In the genomic region with DNA sequence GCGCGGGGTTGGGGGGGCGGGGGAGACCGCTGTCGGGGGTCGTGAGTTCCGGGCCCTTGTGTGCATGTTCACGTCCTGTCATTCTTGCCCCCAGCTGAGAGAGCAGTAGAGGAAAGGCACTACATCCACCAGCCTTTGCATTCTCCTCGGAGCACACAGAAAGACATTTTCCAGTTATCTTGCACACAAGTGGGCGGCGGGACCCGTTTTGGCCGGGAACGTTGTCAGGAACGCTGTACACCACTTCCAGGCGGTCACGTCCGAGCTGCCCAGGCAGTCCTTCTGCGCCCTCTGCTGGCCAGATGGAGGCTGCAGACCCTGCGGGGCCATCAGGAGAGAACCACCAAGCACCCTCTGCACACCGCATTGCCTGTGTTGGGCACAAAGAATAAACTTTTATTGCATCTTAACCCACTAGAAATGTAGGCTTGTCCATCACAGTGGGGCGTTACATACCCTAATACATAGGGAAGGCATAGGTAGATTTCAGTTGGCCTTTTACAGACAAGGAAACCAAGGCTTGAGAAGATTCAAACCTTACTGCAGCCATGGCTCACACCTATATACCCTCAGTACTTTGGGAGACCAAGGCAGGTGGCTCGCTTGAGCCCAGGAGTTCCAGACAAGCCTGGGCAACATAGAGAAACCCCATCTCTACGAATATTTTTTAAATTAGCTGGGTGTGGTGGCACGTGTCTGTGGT, we compare ENCODE assay signal across 8 cellular contexts. TPM values are rescaled to one million over a fixed set of nuclear protein-coding genes. Genes with fewer than 3 reads are reported as not detected.
DNase-seq lines count a peak whose midpoint lies in the region; ATAC-seq and TF ChIP-seq lines count a peak whose summit lies in the region.

No MANE protein-coding gene starts in this region.

- no peak for TF ChIP-seq POLR2A in stomach (IDR thresholded peaks at IDR 0.05)

- H2BK15ac ChIP-seq in neuronal stem cell (ENCODE audit: low read length), result peak overlapping the region; percentile 79

- H4K91ac ChIP-seq in neuronal stem cell (ENCODE audit: low read depth, low read length, poor library complexity), result no peak overlapping the region

- no peak overlapping the region for H2AK5ac ChIP-seq in neuronal stem cell (ENCODE audit: low read depth, low read length)

- H3K9ac ChIP-seq in neuronal stem cell (ENCODE audit: low read depth, low read length, poor library complexity), result no peak overlapping the region

- no peak for TF ChIP-seq EP300 in stomach (IDR thresholded peaks at IDR 0.05)

- H3K14ac ChIP-seq in neuronal stem cell (ENCODE audit: low read length), result no peak overlapping the region

- no peak overlapping the region for H2AFZ ChIP-seq in neuronal stem cell (ENCODE audit: low read length)

- no peak for ATAC-seq in GM18858 (IDR thresholded peaks at IDR 0.05; ENCODE audit: unreplicated experiment)

- no peak overlapping the region for H3K4ac ChIP-seq in neuronal stem cell (ENCODE audit: low read length)

- H3K4me1 ChIP-seq in neuronal stem cell (ENCODE audit: control insufficient read depth in 2 of 2, insufficient read depth in 1 of 2, low read depth in 1 of 2, low read length in 2 of 2), result peaks cover 25 to 31% of the 10 kb centered on the region in 2 donors
- H3K4me1 ChIP-seq in stomach, result peaks cover 29 to 74% (median 65%) of the 10 kb centered on the region in 4 donors

- no peak overlapping the region for H3K18ac ChIP-seq in neuronal stem cell (ENCODE audit: low read length)

- H3K27ac ChIP-seq in RWPE1, result peak overlapping the region; percentile 94
- no peak overlapping the region for H3K27ac ChIP-seq in neuronal stem cell (replicated peaks; ENCODE audit: low read length)
- H3K27ac ChIP-seq in stomach, result peak overlapping the region in 3 of 5 donors; percentile 1 to 92 (median 77)

- H2BK5ac ChIP-seq in neuronal stem cell (ENCODE audit: low read length), result no peak overlapping the region

- CTCF ChIA-PET in RWPE1 (lab: Yijun Ruan, JAX), result interaction anchor here (0.6 to 12.4 kb wide), 14 partner anchors 10 to 463 kb away, joined by 3 to 324 read pairs (median 5); a partner anchor contains a TSS

- H3K23ac ChIP-seq in neuronal stem cell (ENCODE audit: low read depth, low read length, poor library complexity), result no peak overlapping the region

- H4K8ac ChIP-seq in neuronal stem cell (ENCODE audit: low read depth, low read length), result no peak overlapping the region

- POLR2A ChIA-PET in RWPE1 (lab: Yijun Ruan, JAX; ENCODE audit: low non-redundant PET), result interaction anchor here (0.9 kb wide), 1 partner anchor 355 kb away, joined by 3 read pairs; no protein-coding TSS in a partner anchor

- H3K79me1 ChIP-seq in neuronal stem cell (ENCODE audit: low read depth, low read length), result peaks cover 7% of the 10 kb centered on the region

- WGBS in neuronal stem cell (ENCODE audit: extremely low coverage in 2 of 2, insufficient read length in 2 of 2, insufficient replicate concordance in 1 of 2), 2 donors, result no CpG with 5 or more reads among the region's 25 CpGs
- 25 to 34% (median 32%) methylated on average over 25 of the region's 25 CpGs for WGBS in stomach, 5 donors

- H3K27me3 ChIP-seq in neuronal stem cell (ENCODE audit: control insufficient read depth in 3 of 3, insufficient read depth in 3 of 3, low read depth in 1 of 3, low read length in 3 of 3) (peaks cover 0 to 14% (median 0%) of the 10 kb centered on the region in 3 experiments), stomach (peaks cover 0 to 11% (median 3%) of the 10 kb centered on the region in 3 donors)

- no peak overlapping the region for H3K4me2 ChIP-seq in neuronal stem cell (ENCODE audit: insufficient read depth, low read length, poor library complexity, severe bottlenecking)

- H3K4me3 ChIP-seq in LNCaP clone FGC (ENCODE audit: low read depth, low read length) (no peak overlapping the region), fibroblast of pulmonary artery (replicated peaks; ENCODE audit: low read depth, low read length) (no peak overlapping the region), neuronal stem cell (ENCODE audit: low read length in 2 of 2) (no peak overlapping the region), stomach (no peak overlapping the region)

- H3K9me3 ChIP-seq in neuronal stem cell (replicated peaks in 1 of 2; ENCODE audit: control insufficient read depth in 2 of 2, insufficient read depth in 1 of 2, low read depth in 1 of 2, low read length in 2 of 2) (no peaks in the 10 kb centered on the region), stomach (no peaks in the 10 kb centered on the region)

- no peak overlapping the region for H2BK12ac ChIP-seq in neuronal stem cell (ENCODE audit: low read length)

- H3K36me3 ChIP-seq in neuronal stem cell (replicated peaks in 1 of 2; ENCODE audit: control insufficient read depth in 2 of 2, insufficient read depth in 2 of 2, low read length in 2 of 2) (no peaks in the 10 kb centered on the region), stomach (no peaks in the 10 kb centered on the region)

- H2BK120ac ChIP-seq in neuronal stem cell (ENCODE audit: low read depth, low read length), result no peak overlapping the region

- DNase-seq in EH (ENCODE audit: low read depth) (peak; percentile 83), LNCaP clone FGC (ENCODE audit: low read depth) (no peak), RWPE1 (ENCODE audit: low spot score) (peak; percentile 82), fibroblast of pulmonary artery (ENCODE audit: low read depth) (peak; percentile 91), neuronal stem cell (ENCODE audit: low spot score) (peak; percentile 83), stomach (peak; percentile 96)
- peak; percentile 78 to 83 for DNase-seq in activated T-helper 1 cell treated with anti-CD3 and anti-CD28 coated beads, Interleukin-2, amount 50 U/mL, for 16 hours (ENCODE audit: low read depth in 1 of 2, low spot score in 1 of 2)

- peak; percentile 99 for TF ChIP-seq CTCF in LNCaP clone FGC (IDR thresholded peaks at IDR 0.05; ENCODE audit: control insufficient read depth, extremely low read depth, insufficient read depth)
- TF ChIP-seq CTCF in RWPE1 (conservative IDR thresholded peaks at IDR 0.05; ENCODE audit: low read depth), result peak; percentile 97
- TF ChIP-seq CTCF in fibroblast of pulmonary artery (IDR thresholded peaks at IDR 0.05; ENCODE audit: low read length, missing control alignments), result peak; percentile 99
- TF ChIP-seq CTCF in stomach (IDR thresholded peaks at IDR 0.05), result peak in 6 of 7 experiments; percentile 91 to 98 (median 96)

- intact Hi-C loops in stomach (cut with DNase I; ENCODE audit: low total_unique reads), result loop anchor here (5.0 to 10.0 kb wide), 2 partner anchors 461 to 584 kb away; a partner anchor contains a TSS

RNA-seq across cellular contexts. Expression of a gene that starts 2.8 kb away (rescaled TPM):
- 45.4 TPM for polyA plus RNA-seq in neuronal stem cell (2013, experiment 1 of 2)
- polyA plus RNA-seq in neuronal stem cell (2013, experiment 2 of 2), result 48.3 TPM
- total RNA-seq in stomach, result 10 to 100 TPM; 10.5 to 99.1 (median 14.2) TPM
- polyA plus RNA-seq in stomach, result 10 to 100 TPM; 41.7 to 51.0 (median 42.9) TPM

RNA-seq across cellular contexts. Expression of a gene that starts 40.8 kb away (rescaled TPM):
- 6.3 TPM for polyA plus RNA-seq in neuronal stem cell (2013, experiment 1 of 2)
- 6.8 TPM for polyA plus RNA-seq in neuronal stem cell (2013, experiment 2 of 2)
- 10 to 100 TPM in 1 of 5 donors, 1 to 10 TPM in 1, not detected in 3; 3.1 to 34.2 TPM for total RNA-seq in stomach
- 10 to 100 TPM; 19.7 to 32.7 (median 25.5) TPM for polyA plus RNA-seq in stomach
